7 cellular contexts compared by ENCODE assay signal in the genomic region with DNA sequence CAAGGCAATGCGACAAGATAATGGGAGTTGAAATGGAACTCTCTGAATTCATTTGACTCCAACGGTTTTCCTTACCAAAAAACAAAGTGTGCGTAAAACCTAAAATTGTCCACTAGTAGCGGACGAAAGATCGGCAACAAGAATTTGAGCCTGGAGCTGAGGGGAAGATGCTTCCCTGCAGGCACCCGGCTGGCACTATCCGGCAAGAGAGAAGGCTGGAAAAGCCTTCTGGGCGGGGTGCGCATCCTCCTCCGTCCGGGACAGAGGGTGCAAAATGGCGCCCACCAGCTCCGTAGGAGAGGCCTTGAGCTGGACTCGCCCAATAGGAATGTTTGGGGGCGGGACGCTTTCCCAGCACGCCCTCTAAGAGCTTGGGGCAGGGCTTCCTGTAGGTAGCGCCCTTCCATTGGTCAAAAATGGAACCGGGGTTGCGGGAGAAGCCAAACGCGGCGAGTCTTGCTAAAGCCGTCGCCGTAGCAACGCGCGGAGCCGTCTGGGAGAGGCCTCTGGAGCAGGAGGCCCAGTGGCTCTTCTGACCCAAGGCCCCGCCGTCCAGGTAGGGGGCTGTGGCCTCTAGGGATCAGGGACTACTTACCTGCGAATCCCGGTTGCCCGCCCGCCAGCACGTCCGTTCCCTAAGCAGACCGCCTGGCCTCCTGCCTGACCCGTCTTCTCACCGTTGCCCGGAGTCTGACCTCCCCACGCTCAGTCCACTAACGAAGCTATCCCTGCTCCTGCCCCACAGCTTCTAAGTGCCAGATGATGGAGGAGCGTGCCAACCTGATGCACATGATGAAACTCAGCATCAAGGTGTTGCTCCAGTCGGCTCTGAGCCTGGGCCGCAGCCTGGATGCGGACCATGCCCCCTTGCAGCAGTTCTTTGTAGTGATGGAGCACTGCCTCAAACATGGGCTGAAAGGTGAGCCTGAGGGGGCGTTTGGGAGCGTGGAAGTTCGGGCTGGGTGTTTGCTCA. TPM values are rescaled to one million over a fixed set of nuclear protein-coding genes. Genes with fewer than 3 reads are reported as not detected.
DNase-seq lines count a peak whose midpoint lies in the region; ATAC-seq and TF ChIP-seq lines count a peak whose summit lies in the region.

No MANE protein-coding gene starts in this region.

- H2BK15ac ChIP-seq in mesendoderm (replicated peaks; ENCODE audit: low read depth), result no peak overlapping the region

- H4K8ac ChIP-seq in mesendoderm (ENCODE audit: low read depth, low read length), result no peak overlapping the region

- peak overlapping the region; percentile 7 for H4K5ac ChIP-seq in mesendoderm (ENCODE audit: low read length)

- H2AK5ac ChIP-seq in mesendoderm (ENCODE audit: low read length), result peak overlapping the region; percentile 59

- H3K9ac ChIP-seq in endodermal cell (ENCODE audit: extremely low read depth, low read length, poor library complexity, severe bottlenecking) (peak overlapping the region; percentile 94), mesendoderm (ENCODE audit: low read length) (peak overlapping the region; percentile 91)

- H3K4me3 Mint-ChIP-seq in endodermal cell, result peak overlapping the region; percentile 80

- H3K18ac ChIP-seq in mesendoderm (ENCODE audit: low read length), result peak overlapping the region; percentile 72

- H3K23ac ChIP-seq in mesendoderm (ENCODE audit: low read length), result no peak overlapping the region

- H3K27me3 Mint-ChIP-seq in endodermal cell (ENCODE audit: insufficient read depth), result no peaks in the 10 kb centered on the region

- ATAC-seq in GM18861 (IDR thresholded peaks at IDR 0.05; ENCODE audit: unreplicated experiment) (peak; percentile 97), HG03097 (IDR thresholded peaks at IDR 0.05; ENCODE audit: low FRiP score, unreplicated experiment) (peak; percentile 99)

- H3K36me3 Mint-ChIP-seq in endodermal cell (ENCODE audit: low read depth), result peaks cover 44% of the 10 kb centered on the region

- H3K4me3 ChIP-seq in endodermal cell (ENCODE audit: low read length) (peak overlapping the region; percentile 95), mesendoderm (ENCODE audit: low read length) (peak overlapping the region; percentile 63)

- peaks cover 3% of the 10 kb centered on the region for H3K4me1 ChIP-seq in endodermal cell (ENCODE audit: control insufficient read depth, insufficient read depth, low read length)
- no peaks in the 10 kb centered on the region for H3K4me1 ChIP-seq in mesendoderm (ENCODE audit: control insufficient read depth, low read depth, low read length)

- H2BK120ac ChIP-seq in mesendoderm (ENCODE audit: low read depth, low read length), result no peak overlapping the region

- peak overlapping the region; percentile 75 for H3K4me2 ChIP-seq in mesendoderm (ENCODE audit: low read length)

- H3K36me3 ChIP-seq in endodermal cell (ENCODE audit: control insufficient read depth, insufficient read depth, low read length) (peaks cover 40% of the 10 kb centered on the region), mesendoderm (ENCODE audit: control insufficient read depth, insufficient read depth, low read length) (peaks cover 4% of the 10 kb centered on the region)

- peak overlapping the region; percentile 98 for H3K27ac Mint-ChIP-seq in endodermal cell

- H3K79me2 ChIP-seq in mesendoderm (ENCODE audit: control insufficient read depth, insufficient read depth, low read length), result peaks cover 9% of the 10 kb centered on the region

- H2BK5ac ChIP-seq in mesendoderm (ENCODE audit: low read length), result peak overlapping the region; percentile 47

- no peaks in the 10 kb centered on the region for H3K9me3 Mint-ChIP-seq in endodermal cell

- H3K27me3 ChIP-seq in endodermal cell (ENCODE audit: control insufficient read depth, insufficient read depth, low read length, poor library complexity, severe bottlenecking) (no peaks in the 10 kb centered on the region), mesendoderm (ENCODE audit: insufficient read depth, low read length, poor library complexity) (no peaks in the 10 kb centered on the region)

- WGBS in endodermal cell (ENCODE audit: insufficient coverage in 1 of 2, insufficient read length in 1 of 2), 2 experiments, result 9 to 11% methylated on average over 48 to 52 of the region's 52 CpGs
- WGBS in mesendoderm (ENCODE audit: extremely low coverage, insufficient coverage, low lambda C conversion rate), result no CpG with 5 or more reads among the region's 52 CpGs

- no peak for TF ChIP-seq CTCF in endodermal cell (conservative IDR thresholded peaks at IDR 0.05)

- DNase-seq in NCI-H510A treated with DMSO at 0.1 percent for 48 hours (lab: John Stamatoyannopoulos, UW), result peak; percentile 93
- DNase-seq in activated CD8-positive, alpha-beta memory T cell treated with anti-CD3 and anti-CD28 coated beads, Interleukin-2, amount 50 U/mL, for 24 hours (ENCODE audit: extremely low read depth), result peak; percentile 84
- DNase-seq in endodermal cell, result peak; percentile 99
- DNase-seq in mesendoderm, result peak; percentile 100
- peak; percentile 80 for DNase-seq in stimulated activated CD8-positive, alpha-beta memory T cell treated with anti-CD3 and anti-CD28 coated beads, Interleukin-12 subunit alpha, Interleukin-12 subunit beta, amount 100 ng/mL, for 24 hours (ENCODE audit: extremely low read depth)

- H3K9me3 ChIP-seq in endodermal cell (ENCODE audit: control insufficient read depth, low read length), result no peaks in the 10 kb centered on the region

- H3K56ac ChIP-seq in mesendoderm (ENCODE audit: low read length), result peak overlapping the region; percentile 97

- H3K4me1 Mint-ChIP-seq in endodermal cell, result peaks cover 8% of the 10 kb centered on the region

- H3K4ac ChIP-seq in mesendoderm (ENCODE audit: low read depth, low read length), result no peak overlapping the region

- H3K27ac ChIP-seq in endodermal cell (ENCODE audit: low read depth, low read length), result peak overlapping the region; percentile 94
- peak overlapping the region; percentile 93 for H3K27ac ChIP-seq in mesendoderm (ENCODE audit: low read depth, low read length)

- H3K79me1 ChIP-seq in mesendoderm (ENCODE audit: low read length), result peaks cover 8% of the 10 kb centered on the region

RNA-seq across cellular contexts. Expression of gene RUFY1, which starts 9.2 kb away (rescaled TPM):
- total RNA-seq in endodermal cell, result 10 to 100 TPM; 45.7 to 74.0 TPM
- 49.4 TPM for polyA plus RNA-seq in endodermal cell (2013, experiment 1 of 2)
- polyA plus RNA-seq in endodermal cell (2013, experiment 2 of 2), result 42.9 TPM
- 13.7 TPM for polyA plus RNA-seq in mesendoderm (2013, experiment 1 of 2)
- polyA plus RNA-seq in mesendoderm (2013, experiment 2 of 2), result 13.9 TPM

Comparison
In these comparisons a context has a peak if more than half of its experiments do, and no peak if none do; other contexts are left out.
1. Peak in every context shown above with its lines: DNase-seq, ATAC-seq, H3K4me3 ChIP-seq and H3K27ac ChIP-seq.